25 cellular contexts compared by ENCODE assay signal in genomic region chr17:18381953-18382245, GRCh38. TPM values are rescaled to one million over a fixed set of nuclear protein-coding genes. Genes with fewer than 3 reads are reported as not detected.
"Had no signal": no experiment of that assay in that cellular context is flagged by ENCODE, and none has a peak within 500 bp of the region (broad histone marks: within the 10 kb centered on the region; RNA-seq: fewer than 3 reads in every experiment).

No MANE protein-coding gene starts in this region.

- H3K4me3 ChIP-seq: body of pancreas, colonic mucosa, left lung, spleen, thyroid gland had no signal

- DNase-seq: activated B cell treated with CpG ODN at 0.5 μM for 24 hours; activated CD4-positive, alpha-beta T cell treated with anti-CD3 and anti-CD28 coated beads, Interleukin-2, amount 50 U/mL, for 1 hour; activated CD8-positive, alpha-beta memory T cell treated with anti-CD3 and anti-CD28 coated beads, Interleukin-2, amount 50 U/mL, for 4 hours; activated effector memory CD4-positive, alpha-beta T cell treated with anti-CD3 and anti-CD28 coated beads, Interleukin-2, amount 50 U/mL, for 16 hours; activated T-cell treated with anti-CD3 and anti-CD28 coated beads, Interleukin-2, amount 50 U/mL, for 72 hours; body of pancreas; central memory CD4-positive, alpha-beta T cell; colonic mucosa; erythroblast; foreskin melanocyte; hypothalamus; kidney; stimulated activated naive CD4-positive, alpha-beta T cell treated with Interleukin-2 at 50 U/mL for 16 hours; T-helper 1 cell; T-helper 9 cell; thyroid gland had no signal

- H3K4me1 ChIP-seq: body of pancreas had no signal

- H3K9me3 ChIP-seq: body of pancreas, colonic mucosa, left lung, neutrophil, spleen, thyroid gland had no signal

- H3K27me3 ChIP-seq: body of pancreas, colonic mucosa, thyroid gland had no signal

- H3K36me3 ChIP-seq: colonic mucosa, left lung, neutrophil, spleen, thyroid gland had no signal

- ATAC-seq: activated naive CD4-positive, alpha-beta T cell treated with anti-CD3 and anti-CD28 coated beads, Interleukin-2, amount 50 U/mL, for 72 hours; activated T-cell treated with anti-CD3 and anti-CD28 coated beads, Interleukin-2, amount 50 U/mL, for 72 hours; body of pancreas; left lung; SK-N-SH treated with all-trans-retinoic acid at 6 μM for 48 hours had no signal

- H3K27ac ChIP-seq: body of pancreas, colonic mucosa, left lung, neutrophil, parathyroid adenoma, spleen, thyroid gland had no signal

- H3K9me3 Mint-ChIP-seq: activated B cell treated with CpG ODN at 0.5 μM for 24 hours; activated naive CD4-positive, alpha-beta T cell treated with anti-CD3 and anti-CD28 coated beads, Interleukin-2, amount 50 U/mL, for 72 hours; activated T-cell treated with anti-CD3 and anti-CD28 coated beads, Interleukin-2, amount 50 U/mL, for 72 hours had no signal

- H3K36me3 Mint-ChIP-seq: activated naive CD4-positive, alpha-beta T cell treated with anti-CD3 and anti-CD28 coated beads, Interleukin-2, amount 50 U/mL, for 72 hours had no signal

- H3K27ac Mint-ChIP-seq: activated B cell treated with CpG ODN at 0.5 μM for 24 hours; activated naive CD4-positive, alpha-beta T cell treated with anti-CD3 and anti-CD28 coated beads, Interleukin-2, amount 50 U/mL, for 72 hours; activated T-cell treated with anti-CD3 and anti-CD28 coated beads, Interleukin-2, amount 50 U/mL, for 72 hours had no signal

- FAIRE-seq: endometrium, kidney had no signal

- H3K4me3 Mint-ChIP-seq: activated B cell treated with CpG ODN at 0.5 μM for 24 hours had no signal

RNA-seq across cellular contexts. Expression of gene EVPLL, which starts 4.3 kb away (rescaled TPM):
- total RNA-seq: activated B cell treated with CpG ODN at 0.5 μM for 24 hours; activated T-cell treated with anti-CD3 and anti-CD28 coated beads, Interleukin-2, amount 50 U/mL, for 72 hours; body of pancreas; lung microvascular endothelial cell; mononuclear cell; spleen had no signal
- polyA plus RNA-seq: spleen had no signal
